In the genomic region with DNA sequence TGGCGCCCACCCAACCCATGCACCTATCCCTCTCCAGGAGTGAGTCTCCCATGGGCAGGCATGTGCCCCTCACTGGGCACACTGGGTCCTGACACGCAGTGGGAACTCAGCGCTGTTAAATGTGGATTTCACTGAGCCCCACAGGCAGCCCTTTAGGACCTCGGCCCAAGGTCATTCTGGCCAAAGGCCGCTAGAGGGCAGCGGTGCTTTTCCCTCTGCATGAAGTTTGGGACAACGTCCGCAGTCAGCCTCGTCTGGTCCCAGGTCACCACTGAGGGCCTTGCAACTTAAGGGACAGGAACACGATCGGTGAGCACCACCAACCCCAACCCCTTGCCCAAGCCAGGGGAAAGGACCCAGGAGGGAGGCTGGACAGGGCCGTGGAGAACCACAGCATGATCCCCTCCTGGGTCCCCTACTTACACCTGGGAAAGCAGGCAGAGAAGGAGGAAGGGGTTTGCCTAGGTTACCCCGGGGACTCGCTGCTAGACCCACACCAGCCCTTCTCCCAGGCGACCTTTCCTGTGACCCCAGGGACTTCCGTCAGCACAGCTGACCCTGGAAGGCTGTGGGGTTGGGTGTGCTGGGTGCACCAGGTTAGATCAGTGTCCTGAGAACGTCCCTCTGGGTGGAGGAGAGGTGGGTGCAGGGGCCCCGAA, we compare ENCODE assay signal across 8 cellular contexts.
DNase-seq lines count a peak whose midpoint lies in the region; ATAC-seq and TF ChIP-seq lines count a peak whose summit lies in the region.

No MANE protein-coding gene starts in this region.

- TF ChIP-seq CTCF in LNCAP (IDR thresholded peaks at IDR 0.05) = peak; percentile 95

- peak; percentile 76 for ATAC-seq in GM19455 (IDR thresholded peaks at IDR 0.05; ENCODE audit: unreplicated experiment)
- ATAC-seq in HG02938 (IDR thresholded peaks at IDR 0.05; ENCODE audit: unreplicated experiment) = no peak

- peak; percentile 53 for DNase-seq in COLO668 (lab: John Stamatoyannopoulos, UW; ENCODE audit: unreplicated experiment)
- DNase-seq in SW 1271 (lab: John Stamatoyannopoulos, UW) = peak; percentile 6 to 44
- peak; percentile 77 for DNase-seq in cerebellar cortex (ENCODE audit: low spot score)
- peak; percentile 66 for DNase-seq in kidney tubule cell (ENCODE audit: low spot score)
- DNase-seq in stimulated activated CD4-positive, alpha-beta T cell treated with anti-CD3 and anti-CD28 coated beads, Interleukin-2, amount 100 ng/mL, for 24 hours = peak; percentile 29 to 65

Comparison
In these comparisons a context has a peak if more than half of its experiments do, and no peak if none do; other contexts are left out.
1. DNase-seq: peak in every context shown above with its lines; median percentile 77 in cerebellar cortex; 66 in kidney tubule cell; 53 in COLO668; 47 in stimulated activated CD4-positive, alpha-beta T cell treated with anti-CD3 and anti-CD28 coated beads, Interleukin-2, amount 100 ng/mL, for 24 hours; 25 in SW 1271.